Comparison of ENCODE assay signal across 13 cellular contexts in genomic region chr17:16374129-16374528, GRCh38. TPM values are rescaled to one million over a fixed set of nuclear protein-coding genes. Genes with fewer than 3 reads are reported as not detected.
DNase-seq lines count a peak whose midpoint lies in the region; TF ChIP-seq lines count a peak whose summit lies in the region.
"Had no signal": no experiment of that assay in that cellular context is flagged by ENCODE, and none has a peak within 500 bp of the region (broad histone marks: within the 10 kb centered on the region; RNA-seq: fewer than 3 reads in every experiment).

No MANE protein-coding gene starts in this region.

- H3K27me3 ChIP-seq in left ventricle myocardium inferior (ENCODE audit: low read depth): no peaks in the 10 kb centered on the region
- H3K27me3 ChIP-seq in suprapubic skin: no peaks in the 10 kb centered on the region
- H3K27me3 ChIP-seq: cardiac muscle cell had no signal

- DNase-seq in HCEC 1CT: peak; percentile 64
- DNase-seq in cardiac fibroblast (ENCODE audit: low read depth in 2 of 2): peak; percentile 90 to 93
- DNase-seq in left ventricle myocardium inferior: no peak
- DNase-seq in suprapubic skin (ENCODE audit: low spot score in 2 of 2): no peak
- no peak for DNase-seq in GM10266 (ENCODE audit: extremely low spot score)
- DNase-seq in stimulated activated CD4-positive, alpha-beta T cell treated with anti-CD3 and anti-CD28 coated beads, Interleukin-4, amount 100 ng/mL, for 4 hours: no peak
- DNase-seq in activated naive CD4-positive, alpha-beta T cell treated with Interleukin-2 at 50 U/mL for 16 hours: no peak
- DNase-seq: activated CD4-positive, alpha-beta T cell treated with anti-CD3 and anti-CD28 coated beads, Interleukin-2, amount 50 U/mL, for 4 hours; islet precursor cell; naive B cell; NCI-H1436 treated with DMSO at 0.1 percent for 48 hours; NCI-H524 treated with DMSO at 0.1 percent for 48 hours had no signal

- intact Hi-C loops in left ventricle myocardium inferior (cut with micrococcal nuclease): no loop called here

- no peak for TF ChIP-seq EP300 in suprapubic skin (IDR thresholded peaks at IDR 0.05)

- TF ChIP-seq POLR2A in suprapubic skin (IDR thresholded peaks at IDR 0.05): no peak

- H3K27ac ChIP-seq in left ventricle myocardium inferior (replicated peaks): peak overlapping the region; percentile 41
- H3K27ac ChIP-seq in suprapubic skin: peak overlapping the region; percentile 29
- H3K27ac ChIP-seq: cardiac muscle cell had no signal

- no peaks in the 10 kb centered on the region for H3K9me3 ChIP-seq in left ventricle myocardium inferior (replicated peaks)
- no peaks in the 10 kb centered on the region for H3K9me3 ChIP-seq in suprapubic skin

- H3K4me1 ChIP-seq in left ventricle myocardium inferior: peaks cover 18% of the 10 kb centered on the region
- H3K4me1 ChIP-seq in suprapubic skin: peaks cover 36% of the 10 kb centered on the region

- TF ChIP-seq CTCF in cardiac fibroblast (IDR thresholded peaks at IDR 0.05; ENCODE audit: low read depth, low read length): no peak
- no peak for TF ChIP-seq CTCF in left ventricle myocardium inferior (IDR thresholded peaks at IDR 0.05; ENCODE audit: borderline replicate concordance)
- TF ChIP-seq CTCF in suprapubic skin (IDR thresholded peaks at IDR 0.05): no peak
- TF ChIP-seq CTCF in GM10266 (IDR thresholded peaks at IDR 0.05; ENCODE audit: control insufficient read depth, insufficient read depth, low read depth, missing control alignments): no peak

- 36% methylated on average over 4 of the region's 4 CpGs for WGBS in suprapubic skin

- H3K4me3 ChIP-seq in cardiac fibroblast (replicated peaks in 1 of 2; ENCODE audit: low read depth in 2 of 2, low read length in 2 of 2) (no peak overlapping the region), left ventricle myocardium inferior (no peak overlapping the region), suprapubic skin (no peak overlapping the region)
- H3K4me3 ChIP-seq: cardiac muscle cell had no signal

- H3K36me3 ChIP-seq in left ventricle myocardium inferior (no peaks in the 10 kb centered on the region), suprapubic skin (no peaks in the 10 kb centered on the region)
- H3K36me3 ChIP-seq: cardiac muscle cell had no signal

RNA-seq across cellular contexts. Expression of gene UBB, which starts 6.8 kb away (rescaled TPM):
- total RNA-seq in left ventricle myocardium inferior (1,605 TPM), suprapubic skin (100 to 1,000 TPM; 469 to 764 (median 628) TPM)

RNA-seq across cellular contexts. Expression of gene CENPV, which starts 20.9 kb away (rescaled TPM):
- total RNA-seq in left ventricle myocardium inferior (8.4 TPM), suprapubic skin (1 to 10 TPM in 3 of 4 donors, under 1 TPM in 1; 0.70 to 3.7 (median 1.8) TPM)

RNA-seq across cellular contexts. Expression of gene TRPV2, which starts 41.2 kb away (rescaled TPM):
- total RNA-seq in left ventricle myocardium inferior (6.7 TPM), suprapubic skin (10 to 100 TPM in 1 of 4 donors, 1 to 10 TPM in 3; 3.0 to 13.9 (median 7.9) TPM)

Comparison
In these comparisons a context has a peak if more than half of its experiments do, and no peak if none do; other contexts are left out.
1. DNase-seq: peak in HCEC 1CT (single experiment) and cardiac fibroblast (2 of 2); none in left ventricle myocardium inferior (single experiment), suprapubic skin (0 of 2), GM10266 (single experiment), stimulated activated CD4-positive, alpha-beta T cell treated with anti-CD3 and anti-CD28 coated beads, Interleukin-4, amount 100 ng/mL, for 4 hours (0 of 2) and activated naive CD4-positive, alpha-beta T cell treated with Interleukin-2 at 50 U/mL for 16 hours (single experiment).